11 cellular contexts compared by ENCODE assay signal in genomic region chr21:26572026-26572425, GRCh38. TPM values are rescaled to one million over a fixed set of nuclear protein-coding genes. Genes with fewer than 3 reads are reported as not detected.
DNase-seq lines count a peak whose midpoint lies in the region; TF ChIP-seq lines count a peak whose summit lies in the region.
"Had no signal": no experiment of that assay in that cellular context is flagged by ENCODE, and none has a peak within 500 bp of the region (broad histone marks: within the 10 kb centered on the region; RNA-seq: fewer than 3 reads in every experiment).

No MANE protein-coding gene starts in this region.

- H3K4me1 ChIP-seq in NT2/D1 (ENCODE audit: insufficient read depth, insufficient read length): no peaks in the 10 kb centered on the region
- peaks cover 11% of the 10 kb centered on the region for H3K4me1 ChIP-seq in smooth muscle cell (ENCODE audit: low read depth)
- H3K4me1 ChIP-seq in Karpas-422 (ENCODE audit: low read length): no peaks in the 10 kb centered on the region

- H3K27me3 ChIP-seq in NT2/D1 (ENCODE audit: insufficient read depth, insufficient read length) (peaks cover 5% of the 10 kb centered on the region), smooth muscle cell (ENCODE audit: low read depth) (no peaks in the 10 kb centered on the region), Karpas-422 (ENCODE audit: low read length) (no peaks in the 10 kb centered on the region)

- H3K36me3 ChIP-seq in NT2/D1 (ENCODE audit: insufficient read depth, insufficient read length, low read length) (no peaks in the 10 kb centered on the region), smooth muscle cell (ENCODE audit: low read depth) (no peaks in the 10 kb centered on the region), Karpas-422 (ENCODE audit: insufficient read depth, low read length) (no peaks in the 10 kb centered on the region)

- H3K9me2 ChIP-seq in Karpas-422 (replicated peaks; ENCODE audit: insufficient read depth, low read length): no peaks in the 10 kb centered on the region

- peak overlapping the region; percentile 6 for H3K9ac ChIP-seq in NT2/D1 (ENCODE audit: insufficient read length, low read depth)
- H3K9ac ChIP-seq in smooth muscle cell (ENCODE audit: low read depth): no peak overlapping the region
- H3K9ac ChIP-seq in Karpas-422 (ENCODE audit: low read length): no peak overlapping the region

- no peak for TF ChIP-seq CTCF in lower leg skin (IDR thresholded peaks at IDR 0.05)
- no peak for TF ChIP-seq CTCF in smooth muscle cell (IDR thresholded peaks at IDR 0.05; ENCODE audit: borderline replicate concordance, insufficient read depth, poor library complexity, severe bottlenecking)

- no peak for TF ChIP-seq POLR2A in lower leg skin (IDR thresholded peaks at IDR 0.05)

- WGBS in lower leg skin, 2 donors: 33 to 39% methylated on average over 7 of the region's 7 CpGs
- WGBS in smooth muscle cell (ENCODE audit: low lambda C conversion rate): 21% methylated on average over 7 of the region's 7 CpGs

- peak overlapping the region; percentile 96 for H3K4me2 ChIP-seq in smooth muscle cell
- H3K4me2 ChIP-seq in Karpas-422 (ENCODE audit: low read depth, low read length, poor library complexity, severe bottlenecking): no peak overlapping the region

- peaks cover 6% of the 10 kb centered on the region; the same call in 1 of the 2 replicates for H3K9me3 ChIP-seq in NT2/D1 (ENCODE audit: insufficient read depth, low read length)
- no peaks in the 10 kb centered on the region for H3K9me3 ChIP-seq in smooth muscle cell (replicated peaks; ENCODE audit: low read depth)
- peaks cover 40% of the 10 kb centered on the region for H3K9me3 ChIP-seq in Karpas-422 (ENCODE audit: low read length)

- H4K20me1 ChIP-seq in smooth muscle cell (ENCODE audit: low read depth): no peaks in the 10 kb centered on the region
- no peaks in the 10 kb centered on the region for H4K20me1 ChIP-seq in Karpas-422 (ENCODE audit: insufficient read depth, low read depth, low read length)

- H2AFZ ChIP-seq in smooth muscle cell (ENCODE audit: low read depth) (peak overlapping the region; percentile 95), Karpas-422 (ENCODE audit: low read length) (no peak overlapping the region)

- H3K4me3 ChIP-seq in NT2/D1 (ENCODE audit: insufficient read length, low read depth) (peak overlapping the region; percentile 86), lower leg skin (ENCODE audit: low read depth, poor library complexity, severe bottlenecking) (peak overlapping the region; percentile 36), smooth muscle cell (peak overlapping the region; percentile 64), Karpas-422 (ENCODE audit: low read length) (no peak overlapping the region)

- no peaks in the 10 kb centered on the region for H3K79me2 ChIP-seq in smooth muscle cell (ENCODE audit: low read depth)
- no peaks in the 10 kb centered on the region for H3K79me2 ChIP-seq in Karpas-422 (ENCODE audit: low read length)

- intact Hi-C loops in lower leg skin (cut with DNase I; ENCODE audit: low total_unique reads): no loop called here

- DNase-seq in NT2/D1 (ENCODE audit: low read depth, low spot score) (no peak), dermis blood vessel endothelial cell (peak; percentile 51), lower leg skin (ENCODE audit: low spot score in 2 of 2) (no peak), smooth muscle cell (lab: John Stamatoyannopoulos, UW; ENCODE audit: unreplicated experiment) (no peak), NCI-H526 treated with DMSO at 0.1 percent for 48 hours (lab: John Stamatoyannopoulos, UW) (no peak), Karpas-422 (no peak), activated gamma-delta T cell treated with Interleukin-2 at 50 U/mL for 16 hours (no peak)
- DNase-seq: DMS153; NCI-H82; stimulated activated CD4-positive, alpha-beta T cell treated with anti-CD3 and anti-CD28 coated beads, Interleukin-1b, Interleukin-23, amount 100 ng/mL, for 48 hours had no signal

- H3K27ac ChIP-seq in smooth muscle cell (ENCODE audit: low read depth) (no peak overlapping the region), Karpas-422 (ENCODE audit: low read length) (no peak overlapping the region)

- no peaks in the 10 kb centered on the region for H3F3A ChIP-seq in smooth muscle cell (ENCODE audit: low read depth)

RNA-seq across cellular contexts. Expression of gene CYYR1, which starts 1.1 kb away (rescaled TPM):
- total RNA-seq in dermis blood vessel endothelial cell: 20.1 and 26.9 TPM in 2 replicates
- total RNA-seq in lower leg skin: 10 to 100 TPM in 3 of 4 donors, 1 to 10 TPM in 1; 9.0 to 16.4 (median 12.5) TPM
- 4.0 and 8.0 TPM in 2 replicates for total RNA-seq in smooth muscle cell
- polyA plus RNA-seq in smooth muscle cell: 4.0 and 5.1 TPM in 2 replicates
- total RNA-seq in Karpas-422 (2014; rRNA removed; shearing (Covaris generic); ENCODE audit: low replicate concordance): not detected in 2 replicates
- total RNA-seq: T-helper 1 cell treated with Interleukin-12 subunit alpha and Interleukin-12 subunit beta and Interleukin-4 antibody, amounts not matched to agents 30 ng/mL and 1 ng/mL, for 36 hours had no signal
